Comparison of ENCODE assay signal across 16 cellular contexts in the genomic region with DNA sequence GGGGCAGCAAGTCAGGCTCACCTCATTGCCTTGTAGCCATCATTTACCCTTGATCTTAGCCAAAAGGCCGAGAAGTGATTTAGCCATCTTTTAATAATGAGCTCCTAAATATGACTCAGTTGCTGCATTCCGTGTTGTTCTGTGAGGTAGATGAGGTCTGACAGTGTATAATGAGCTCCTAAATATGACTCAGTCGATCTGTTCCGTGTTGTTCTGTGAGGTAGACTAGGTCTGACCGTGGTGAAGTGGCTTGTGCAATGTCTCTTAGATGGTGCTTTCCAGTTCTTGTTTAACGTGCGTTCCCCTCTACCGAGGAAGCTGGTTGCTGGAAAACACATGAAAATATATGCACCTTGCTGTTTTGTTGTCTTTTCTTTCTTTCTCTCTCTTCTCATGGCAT.
"Had no signal": no experiment of that assay in that cellular context is flagged by ENCODE, and none has a peak within 500 bp of the region (broad histone marks: within the 10 kb centered on the region; RNA-seq: fewer than 3 reads in every experiment).

No MANE protein-coding gene starts in this region.

- H3K27ac Mint-ChIP-seq: activated naive CD4-positive, alpha-beta T cell treated with anti-CD3 and anti-CD28 coated beads, Interleukin-2, amount 50 U/mL, for 72 hours; memory B cell had no signal

- H2AFZ ChIP-seq: hepatocyte had no signal

- FAIRE-seq: kidney, pancreas had no signal

- H3K9me3 Mint-ChIP-seq: memory B cell had no signal

- H3K27me3 Mint-ChIP-seq: memory B cell; naive thymus-derived CD4-positive, alpha-beta T cell had no signal

- DNase-seq: activated CD4-positive, CD25-positive, alpha-beta regulatory T cell; activated effector memory CD4-positive, alpha-beta T cell treated with anti-CD3 and anti-CD28 coated beads, Interleukin-2, amount 50 U/mL, for 16 hours; dermis blood vessel endothelial cell; erythroblast; kidney; left ventricle myocardium inferior; mucosa of descending colon; naive thymus-derived CD4-positive, alpha-beta T cell; pancreas; stimulated activated CD4-positive, alpha-beta T cell treated with anti-CD3 and anti-CD28 coated beads, Interleukin-4, amount 100 ng/mL, for 1 hour; stimulated activated naive CD4-positive, alpha-beta T cell; tibial artery; uterus had no signal

- H3K9me3 ChIP-seq: mucosa of descending colon, pancreas, tibial artery, uterus had no signal

- H3K36me3 ChIP-seq: left ventricle myocardium inferior, pancreas, tibial artery, uterus had no signal

- H3K27me3 ChIP-seq: hepatocyte, pancreas, tibial artery, uterus had no signal

- H3K4me3 ChIP-seq: hepatocyte, left ventricle myocardium inferior, mucosa of descending colon, pancreas, tibial artery, uterus had no signal

- H3K27ac ChIP-seq: hepatocyte, left ventricle myocardium inferior, pancreas, tibial artery, uterus had no signal

- H3K4me3 Mint-ChIP-seq: memory B cell had no signal

- H3K4me1 ChIP-seq: tibial artery, uterus had no signal

- H3K4me2 ChIP-seq: hepatocyte had no signal

- ATAC-seq: mucosa of descending colon; naive thymus-derived CD4-positive, alpha-beta T cell; pancreas had no signal
